Comparison of ENCODE assay signal across 15 cellular contexts in the genomic region with DNA sequence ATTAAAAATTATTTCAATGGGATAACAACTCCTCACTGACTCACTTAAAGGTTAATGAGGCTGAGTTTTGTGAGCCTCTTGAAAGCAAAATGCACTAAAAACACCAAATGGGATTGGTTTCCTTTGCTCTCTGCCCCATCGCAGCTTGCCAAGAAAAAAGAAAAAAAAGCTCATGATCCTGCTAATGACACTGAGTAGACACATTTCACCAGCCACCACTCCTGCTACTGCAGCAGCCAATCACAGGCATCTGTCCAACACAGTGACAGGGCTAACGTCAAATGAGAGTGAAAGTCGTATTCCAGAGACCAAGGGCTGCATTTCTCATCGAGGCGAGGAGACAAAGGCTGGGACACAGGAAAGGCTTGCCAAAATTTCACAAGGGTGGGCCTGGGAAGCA. TPM values are rescaled to one million over a fixed set of nuclear protein-coding genes. Genes with fewer than 3 reads are reported as not detected.
A peak's percentile ranks its signal among the peaks of the same experiment; 100 is the strongest.
DNase-seq lines count a peak whose midpoint lies in the region; ATAC-seq, FAIRE-seq and TF ChIP-seq lines count a peak whose summit lies in the region.
"Had no signal": no experiment of that assay in that cellular context is flagged by ENCODE, and none has a peak within 500 bp of the region (broad histone marks: within the 10 kb centered on the region; RNA-seq: fewer than 3 reads in every experiment).

No MANE protein-coding gene starts in this region.

- H3K36me3 ChIP-seq in Peyer's patch (no peaks in the 10 kb centered on the region), psoas muscle (ENCODE audit: insufficient read depth in 1 of 2, low read depth in 1 of 2) (no peaks in the 10 kb centered on the region)
- H3K36me3 ChIP-seq: BLaER1 had no signal

- TF ChIP-seq CTCF in Peyer's patch (IDR thresholded peaks at IDR 0.05): no peak
- TF ChIP-seq CTCF in epithelial cell of proximal tubule (conservative IDR thresholded peaks at IDR 0.05; ENCODE audit: low read depth, low read length): no peak
- TF ChIP-seq CTCF in psoas muscle (IDR thresholded peaks at IDR 0.05): no peak

- FAIRE-seq in frontal cortex (lab: Jason Lieb, UNC): no peak

- DNase-seq in DMS79 treated with DMSO at 0.1 percent for 48 hours (lab: John Stamatoyannopoulos, UW) (peak; percentile 90), Peyer's patch (peak in 2 of 3 donors; percentile 63 to 81), epithelial cell of proximal tubule (ENCODE audit: low read depth) (no peak), psoas muscle (no peak), frontal cortex (ENCODE audit: low spot score in 2 of 2) (no peak), Right ventricle myocardium superior (no peak)
- DNase-seq in stimulated activated naive CD8-positive, alpha-beta T cell treated with anti-CD3 and anti-CD28 coated beads, Interleukin-15, Interleukin-2, amounts not matched to agents 100 U/mL and 50 U/mL, for 24 hours: no peak
- DNase-seq: activated CD4-positive, alpha-beta T cell treated with anti-CD3 and anti-CD28 coated beads, Interleukin-2, amount 50 U/mL, for 1 hour; NCI-H1417 treated with DMSO at 0.1 percent for 48 hours; NCI-H524 treated with DMSO at 0.1 percent for 48 hours; SHP77; stimulated activated CD8-positive, alpha-beta memory T cell treated with anti-CD3 and anti-CD28 coated beads, Interleukin-4, amount 100 ng/mL, for 48 hours; T-helper 9 cell had no signal

- no peaks in the 10 kb centered on the region for H3K27me3 ChIP-seq in Peyer's patch
- peaks cover 0 to 9% (median 0%) of the 10 kb centered on the region in 3 donors for H3K27me3 ChIP-seq in psoas muscle (ENCODE audit: insufficient read depth in 3 of 3, low read length in 2 of 3)

- H3K4me1 ChIP-seq in Peyer's patch: peaks cover 0 to 25% (median 4%) of the 10 kb centered on the region in 4 donors
- H3K4me1 ChIP-seq in psoas muscle: peaks cover 16% of the 10 kb centered on the region

- TF ChIP-seq POLR2A in Peyer's patch (IDR thresholded peaks at IDR 0.05): no peak

- 11 to 31% (median 12%) methylated on average over 5 of the region's 5 CpGs for WGBS in psoas muscle, 3 donors

- H3K9me3 ChIP-seq in Peyer's patch: no peaks in the 10 kb centered on the region
- no peaks in the 10 kb centered on the region for H3K9me3 ChIP-seq in psoas muscle
- H3K9me3 ChIP-seq: BLaER1 had no signal

- intact Hi-C loops in psoas muscle (cut with DNase I) (loop anchor here in 1 of 2 donors (5.0 kb wide), 1 partner anchor 52 kb away; no protein-coding TSS in a partner anchor), Right ventricle myocardium superior (cut with DNase I) (no loop called here)

- peak in 3 of 4 donors; percentile 45 to 55 (median 46) for ATAC-seq in psoas muscle
- ATAC-seq in stimulated activated naive CD8-positive, alpha-beta T cell treated with anti-CD3 and anti-CD28 coated beads, Interleukin-15, Interleukin-2, amounts not matched to agents 100 U/mL and 50 U/mL, for 24 hours: no peak
- ATAC-seq in GM21367 (IDR thresholded peaks at IDR 0.05; ENCODE audit: unreplicated experiment): no peak
- no peak for ATAC-seq in Right ventricle myocardium superior (ENCODE audit: poor library complexity)

- H3K27ac ChIP-seq in Peyer's patch: peak overlapping the region in 2 of 4 donors; percentile 59 to 90
- H3K27ac ChIP-seq in psoas muscle: no peak overlapping the region
- H3K27ac ChIP-seq: BLaER1 had no signal

- peak overlapping the region in 2 of 4 donors; percentile 34 to 46 for H3K4me3 ChIP-seq in Peyer's patch
- H3K4me3 ChIP-seq in epithelial cell of proximal tubule (ENCODE audit: low read depth, low read length): peak overlapping the region; percentile 32
- H3K4me3 ChIP-seq in psoas muscle: no peak overlapping the region
- H3K4me3 ChIP-seq: BLaER1 had no signal

RNA-seq across cellular contexts. Expression of gene APBB2, which starts 5.2 kb away (rescaled TPM):
- total RNA-seq in Peyer's patch: 10 to 100 TPM; 47.5 to 99.9 (median 57.5) TPM
- total RNA-seq in epithelial cell of proximal tubule: 27.9 and 39.7 TPM in 2 replicates
- total RNA-seq in psoas muscle: 10 to 100 TPM in 3 of 4 donors, 1 to 10 TPM in 1; 7.8 to 37.4 (median 12.7) TPM
- 10 to 100 TPM in 1 of 3 donors, 1 to 10 TPM in 2; 3.1 to 12.5 (median 3.2) TPM for polyA plus RNA-seq in psoas muscle
- 68.1 TPM for total RNA-seq in frontal cortex
- 22.5 TPM for total RNA-seq in Right ventricle myocardium superior

RNA-seq across cellular contexts. Expression of gene UCHL1, which starts 47.5 kb away (rescaled TPM):
- 10 to 100 TPM in 3 of 4 donors, 1 to 10 TPM in 1; 7.0 to 61.1 (median 19.0) TPM for total RNA-seq in Peyer's patch
- 1,473 and 2,223 TPM in 2 replicates for total RNA-seq in epithelial cell of proximal tubule
- total RNA-seq in psoas muscle: 10 to 100 TPM; 10.6 to 53.7 (median 25.7) TPM
- polyA plus RNA-seq in psoas muscle: 10 to 100 TPM; 10.5 to 88.3 (median 23.4) TPM
- 1,154 TPM for total RNA-seq in frontal cortex
- 9.5 TPM for total RNA-seq in Right ventricle myocardium superior

Comparison
In these comparisons a context has a peak if more than half of its experiments do, and no peak if none do; other contexts are left out.
1. DNase-seq: peak in DMS79 treated with DMSO at 0.1 percent for 48 hours (single experiment) and Peyer's patch (2 of 3); none in epithelial cell of proximal tubule (single experiment), psoas muscle (0 of 2), stimulated activated naive CD8-positive, alpha-beta T cell treated with anti-CD3 and anti-CD28 coated beads, Interleukin-15, Interleukin-2, amounts not matched to agents 100 U/mL and 50 U/mL, for 24 hours (single experiment), frontal cortex (0 of 2) and Right ventricle myocardium superior (single experiment).
2. ATAC-seq: peak in psoas muscle (3 of 4); none in stimulated activated naive CD8-positive, alpha-beta T cell treated with anti-CD3 and anti-CD28 coated beads, Interleukin-15, Interleukin-2, amounts not matched to agents 100 U/mL and 50 U/mL, for 24 hours (single experiment), GM21367 (single experiment) and Right ventricle myocardium superior (single experiment).
3. RNA of gene UCHL1, which starts 47.5 kb away (total RNA-seq): 1,473 to 2,223 TPM in epithelial cell of proximal tubule and 1,154 TPM in frontal cortex (single experiment); 10.6 to 53.7 TPM in psoas muscle, 7.0 to 61.1 TPM in Peyer's patch and 9.5 TPM in Right ventricle myocardium superior (single experiment); every median in the first group is over 10 times any median in the second.